23 cellular contexts compared by ENCODE assay signal in genomic region chr2:235421618-235422017, GRCh38.
DNase-seq lines count a peak whose midpoint lies in the region; ATAC-seq lines count a peak whose summit lies in the region.
"Had no signal": no experiment of that assay in that cellular context is flagged by ENCODE, and none has a peak within 500 bp of the region (broad histone marks: within the 10 kb centered on the region; RNA-seq: fewer than 3 reads in every experiment).

No MANE protein-coding gene starts in this region.

- intact Hi-C loops in left colon (cut with DNase I, micrococcal nuclease): no loop called here

- ATAC-seq in left colon: peak; percentile 23
- ATAC-seq: foreskin keratinocyte; sciatic nerve; stimulated activated naive B cell treated with anti-CD40 and anti-IgM and Interleukin-4, amounts not matched to agents 10 μg/mL and 1 μg/mL and 100 μg/mL, for 72 hours had no signal

- in situ Hi-C loops in G401 (cut with HindIII; ENCODE audit: low sequenced_read_pairs): no loop called here

- DNase-seq in COLO668 (lab: John Stamatoyannopoulos, UW; ENCODE audit: unreplicated experiment) (peak; percentile 42), G401 (ENCODE audit: low spot score) (peak; percentile 26), NCI-H69 (lab: John Stamatoyannopoulos, UW) (peak; percentile 8), left colon (no peak), middle frontal gyrus (ENCODE audit: extremely low spot score, low spot score) (no peak), dedifferentiated amniotic fluid mesenchymal stem cell (ENCODE audit: extremely low spot score) (no peak), mesenteric fat pad (ENCODE audit: low spot score) (no peak), EL (no peak)
- DNase-seq: ACHN; activated CD4-positive, alpha-beta T cell treated with anti-CD3 and anti-CD28 coated beads for 48 hours; activated gamma-delta T cell; activated T-cell treated with anti-CD3 and anti-CD28 coated beads, Interleukin-2, amount 50 U/mL, for 24 hours; central memory CD4-positive, alpha-beta T cell; COR-L47; foreskin keratinocyte; midbrain; NCI-H1694; NCI-H2171; NCI-H82; stimulated activated CD4-positive, alpha-beta T cell treated with anti-CD3 and anti-CD28 coated beads, Interleukin-12 subunit alpha, Interleukin-12 subunit beta, amount 100 ng/mL, for 4 hours; stimulated activated CD4-positive, alpha-beta T cell treated with anti-CD3 and anti-CD28 coated beads, Interleukin-4, amount 100 ng/mL, for 4 hours; stimulated activated naive B cell treated with anti-CD40 and anti-IgM and Interleukin-4, amounts not matched to agents 10 μg/mL and 1 μg/mL and 100 μg/mL, for 72 hours had no signal

Comparison
In these comparisons a context has a peak if more than half of its experiments do, and no peak if none do; other contexts are left out.
1. DNase-seq: peak in COLO668 (single experiment), G401 (single experiment) and NCI-H69 (single experiment); none in left colon (0 of 2), middle frontal gyrus (single experiment), dedifferentiated amniotic fluid mesenchymal stem cell (single experiment), mesenteric fat pad (single experiment) and EL (single experiment).